In genomic region chr1:241408170-241408569, GRCh38 we compare ENCODE assay signal across 11 cellular contexts. TPM values are rescaled to one million over a fixed set of nuclear protein-coding genes. Genes with fewer than 3 reads are reported as not detected.
A peak's percentile ranks its signal among the peaks of the same experiment; 100 is the strongest.
DNase-seq lines count a peak whose midpoint lies in the region; ATAC-seq, FAIRE-seq and TF ChIP-seq lines count a peak whose summit lies in the region.
"Had no signal": no experiment of that assay in that cellular context is flagged by ENCODE, and none has a peak within 500 bp of the region (broad histone marks: within the 10 kb centered on the region; RNA-seq: fewer than 3 reads in every experiment).

No MANE protein-coding gene starts in this region.

- no peaks in the 10 kb centered on the region for H3K27me3 ChIP-seq in Caco-2 (replicated peaks; ENCODE audit: control insufficient read depth, insufficient read depth, low read length)
- no peaks in the 10 kb centered on the region for H3K27me3 ChIP-seq in WERI-Rb-1 (ENCODE audit: insufficient read depth, low read depth, severe bottlenecking)
- H3K27me3 ChIP-seq in small intestine (ENCODE audit: control insufficient read depth in 2 of 2, insufficient read depth in 2 of 2, low read length in 2 of 2), result no peaks in the 10 kb centered on the region
- H3K27me3 ChIP-seq in CD4-positive, alpha-beta T cell (ENCODE audit: control insufficient read depth, insufficient read depth, low read length), result no peaks in the 10 kb centered on the region
- H3K27me3 ChIP-seq in naive thymus-derived CD4-positive, alpha-beta T cell (ENCODE audit: control insufficient read depth in 2 of 2, insufficient read depth in 2 of 2, low read length in 2 of 2), result no peaks in the 10 kb centered on the region

- WGBS in small intestine, 3 donors, result 38 to 56% (median 42%) methylated on average over 3 of the region's 3 CpGs

- no peak overlapping the region for H3K27ac Mint-ChIP-seq in Caco-2 (ENCODE audit: unreplicated experiment)
- H3K27ac Mint-ChIP-seq in CD4-positive, alpha-beta T cell, result no peak overlapping the region
- no peak overlapping the region for H3K27ac Mint-ChIP-seq in naive thymus-derived CD4-positive, alpha-beta T cell

- intact Hi-C loops in Caco-2 (cut with micrococcal nuclease; ENCODE audit: unreplicated experiment), result loop anchor here (1.0 to 5.0 kb wide), 4 partner anchors 251 to 676 kb away; no protein-coding TSS in a partner anchor
- intact Hi-C loops in CD4-positive, alpha-beta T cell (cut with DNase I, micrococcal nuclease), result no loop called here
- intact Hi-C loops in naive thymus-derived CD4-positive, alpha-beta T cell (cut with micrococcal nuclease), result no loop called here

- H3K4me3 Mint-ChIP-seq in Caco-2 (ENCODE audit: unreplicated experiment), result no peak overlapping the region
- H3K4me3 Mint-ChIP-seq in CD4-positive, alpha-beta T cell, result no peak overlapping the region
- no peak overlapping the region for H3K4me3 Mint-ChIP-seq in naive thymus-derived CD4-positive, alpha-beta T cell

- ATAC-seq in CD4-positive, alpha-beta T cell (ENCODE audit: poor library complexity), result no peak
- ATAC-seq in naive thymus-derived CD4-positive, alpha-beta T cell, result no peak

- H3K9me3 Mint-ChIP-seq in Caco-2 (ENCODE audit: unreplicated experiment), result no peaks in the 10 kb centered on the region
- no peaks in the 10 kb centered on the region for H3K9me3 Mint-ChIP-seq in CD4-positive, alpha-beta T cell
- peaks cover 0 to 5% (median 0%) of the 10 kb centered on the region in 11 donors for H3K9me3 Mint-ChIP-seq in naive thymus-derived CD4-positive, alpha-beta T cell

- DNase-seq in Caco-2 (peak in 1 of 2 experiments; percentile 4), LHCN-M2 (ENCODE audit: low read depth) (peak; percentile 27), WERI-Rb-1 (no peak), small intestine (no peak), NCI-H2227 (lab: John Stamatoyannopoulos, UW; ENCODE audit: unreplicated experiment) (no peak)
- DNase-seq in CD4-positive, alpha-beta T cell, result no peak
- no peak for DNase-seq in naive thymus-derived CD4-positive, alpha-beta T cell
- DNase-seq: DND-41 had no signal

- H3K4me3 ChIP-seq in Caco-2 (ENCODE audit: low read depth, low read length) (no peak overlapping the region), WERI-Rb-1 (ENCODE audit: low read depth, low read length) (no peak overlapping the region), small intestine (ENCODE audit: low read depth in 1 of 2, low read length in 2 of 2) (no peak overlapping the region)
- H3K4me3 ChIP-seq in naive thymus-derived CD4-positive, alpha-beta T cell (ENCODE audit: low read length), result no peak overlapping the region

- POLR2A ChIA-PET in Caco-2 (lab: Charles Lee), result no interaction called here
- POLR2A ChIA-PET in CD4-positive, alpha-beta T cell (lab: Charles Lee), result no interaction called here
- POLR2A ChIA-PET in naive thymus-derived CD4-positive, alpha-beta T cell (lab: Charles Lee), result no interaction called here

- H3K4me1 ChIP-seq in Caco-2, result no peaks in the 10 kb centered on the region
- no peaks in the 10 kb centered on the region for H3K4me1 ChIP-seq in small intestine (ENCODE audit: control insufficient read depth in 2 of 2, insufficient read depth in 1 of 2, low read depth in 1 of 2, low read length in 1 of 2)
- no peaks in the 10 kb centered on the region for H3K4me1 ChIP-seq in naive thymus-derived CD4-positive, alpha-beta T cell (ENCODE audit: control insufficient read depth in 2 of 2, insufficient read depth in 2 of 2, low read length in 2 of 2)

- H3K36me3 Mint-ChIP-seq in Caco-2 (ENCODE audit: insufficient read depth, unreplicated experiment), result no peaks in the 10 kb centered on the region
- no peaks in the 10 kb centered on the region for H3K36me3 Mint-ChIP-seq in CD4-positive, alpha-beta T cell (ENCODE audit: low read depth)
- H3K36me3 Mint-ChIP-seq in naive thymus-derived CD4-positive, alpha-beta T cell, result no peaks in the 10 kb centered on the region

- H3K9me3 ChIP-seq in Caco-2 (no peaks in the 10 kb centered on the region), WERI-Rb-1 (ENCODE audit: severe bottlenecking) (no peaks in the 10 kb centered on the region), small intestine (ENCODE audit: control insufficient read depth, low read depth) (no peaks in the 10 kb centered on the region)
- H3K9me3 ChIP-seq in CD4-positive, alpha-beta T cell (ENCODE audit: control insufficient read depth, low read length), result no peaks in the 10 kb centered on the region
- no peaks in the 10 kb centered on the region for H3K9me3 ChIP-seq in naive thymus-derived CD4-positive, alpha-beta T cell (ENCODE audit: control insufficient read depth in 2 of 3, low read length in 3 of 3)

- TF ChIP-seq CTCF in Caco-2 (IDR thresholded peaks at IDR 0.05; ENCODE audit: insufficient read depth in 1 of 2, low read depth in 1 of 2, low read length in 1 of 2, severe bottlenecking in 1 of 2, unreplicated experiment in 1 of 2) (peak; percentile 18 to 28), WERI-Rb-1 (IDR thresholded peaks at IDR 0.05; ENCODE audit: low read depth, low read length) (peak; percentile 61; the same call in 1 of the 2 replicates)
- TF ChIP-seq CTCF in CD4-positive, alpha-beta T cell (IDR thresholded peaks at IDR 0.05), result no peak

- H3K27me3 Mint-ChIP-seq in Caco-2 (ENCODE audit: insufficient read depth, unreplicated experiment), result peaks cover 6% of the 10 kb centered on the region
- peaks cover 5% of the 10 kb centered on the region for H3K27me3 Mint-ChIP-seq in CD4-positive, alpha-beta T cell
- H3K27me3 Mint-ChIP-seq in naive thymus-derived CD4-positive, alpha-beta T cell, result peaks cover 0 to 24% (median 17%) of the 10 kb centered on the region in 5 donors

- FAIRE-seq in islet of Langerhans (lab: Jason Lieb, UNC) (peak; percentile 86), small intestine (lab: Jason Lieb, UNC) (no peak)

- CTCF ChIA-PET in Caco-2 (lab: Charles Lee), result no interaction called here
- CTCF ChIA-PET in CD4-positive, alpha-beta T cell (lab: Charles Lee), result no interaction called here
- CTCF ChIA-PET in naive thymus-derived CD4-positive, alpha-beta T cell (lab: Charles Lee), result no interaction called here

- H3K4me1 Mint-ChIP-seq in Caco-2 (ENCODE audit: low read depth, unreplicated experiment), result no peaks in the 10 kb centered on the region
- no peaks in the 10 kb centered on the region for H3K4me1 Mint-ChIP-seq in CD4-positive, alpha-beta T cell (ENCODE audit: low read depth)
- H3K4me1 Mint-ChIP-seq in naive thymus-derived CD4-positive, alpha-beta T cell, result no peaks in the 10 kb centered on the region

- H3K36me3 ChIP-seq in Caco-2 (ENCODE audit: control insufficient read depth, insufficient read depth, low read length) (no peaks in the 10 kb centered on the region), WERI-Rb-1 (no peaks in the 10 kb centered on the region), small intestine (ENCODE audit: control insufficient read depth in 2 of 2, insufficient read depth in 2 of 2, low read length in 2 of 2) (no peaks in the 10 kb centered on the region)
- no peaks in the 10 kb centered on the region for H3K36me3 ChIP-seq in naive thymus-derived CD4-positive, alpha-beta T cell (ENCODE audit: control insufficient read depth in 2 of 3, insufficient read depth in 3 of 3, low read length in 3 of 3)

- H3K27ac ChIP-seq in WERI-Rb-1 (no peak overlapping the region), small intestine (ENCODE audit: low read depth in 1 of 2, low read length in 1 of 2) (no peak overlapping the region)
- no peak overlapping the region for H3K27ac ChIP-seq in CD4-positive, alpha-beta T cell (ENCODE audit: low read depth, low read length)
- no peak overlapping the region for H3K27ac ChIP-seq in naive thymus-derived CD4-positive, alpha-beta T cell (ENCODE audit: low read depth, low read length)
- H3K27ac ChIP-seq: HL-60 had no signal

- no TSS peak for BruUV-seq in Caco-2 (replicated peaks; lab: Mats Ljungman, UMichigan)

RNA-seq across cellular contexts. Expression of gene RGS7, which starts 51.2 kb away (rescaled TPM):
- total RNA-seq in Caco-2 (2022) (not detected in 2 replicates), LHCN-M2 (2014; rRNA removed) (0.11 and 0.19 TPM in 2 replicates)
- 0.66 TPM for polyA plus RNA-seq in LHCN-M2 (2012)
- under 1 TPM in 1 of 3 donors, not detected in 2; 0.15 TPM for polyA plus RNA-seq in small intestine
- not detected for total RNA-seq in CD4-positive, alpha-beta T cell
- total RNA-seq in naive thymus-derived CD4-positive, alpha-beta T cell, result not detected
- polyA plus RNA-seq in naive thymus-derived CD4-positive, alpha-beta T cell, result not detected
- total RNA-seq: T-helper 1 cell treated with Interleukin-12 subunit alpha and Interleukin-12 subunit beta and Interleukin-4 antibody, amounts not matched to agents 30 ng/mL and 1 ng/mL, for 36 hours had no signal
